In genomic region chr7:70693690-70694356, GRCh38 we compare ENCODE assay signal across 8 cellular contexts.
A peak's percentile ranks its signal among the peaks of the same experiment; 100 is the strongest.
DNase-seq lines count a peak whose midpoint lies in the region; ATAC-seq and TF ChIP-seq lines count a peak whose summit lies in the region.

No MANE protein-coding gene starts in this region.

- H2BK12ac ChIP-seq in neuronal stem cell (ENCODE audit: low read length), result peak overlapping the region; percentile 41

- peaks cover 48% of the 10 kb centered on the region for H3K27me3 Mint-ChIP-seq in activated T-helper 1 cell treated with anti-CD3 and anti-CD28 coated beads, Interleukin-12 subunit alpha, Interleukin-12 subunit beta, Interleukin-2, Interleukin-4 antibody, amounts not matched to agents 30 ng/mL and 10 ng/mL and 1 ng/mL, durations not matched to agents 14 hours and 24 hours and 36 hours (ENCODE audit: insufficient read depth)

- peak overlapping the region; percentile 80 for H3K4me3 Mint-ChIP-seq in activated T-helper 1 cell treated with anti-CD3 and anti-CD28 coated beads, Interleukin-12 subunit alpha, Interleukin-12 subunit beta, Interleukin-2, Interleukin-4 antibody, amounts not matched to agents 30 ng/mL and 10 ng/mL and 1 ng/mL, durations not matched to agents 14 hours and 24 hours and 36 hours

- no CpG with 5 or more reads among the region's 91 CpGs for WGBS in neuronal stem cell (ENCODE audit: extremely low coverage in 2 of 2, insufficient read length in 2 of 2, insufficient replicate concordance in 1 of 2), 2 donors

- no peak overlapping the region for H3K4ac ChIP-seq in neuronal stem cell (ENCODE audit: low read length)

- no peaks in the 10 kb centered on the region for H3K9me3 Mint-ChIP-seq in activated T-helper 1 cell treated with anti-CD3 and anti-CD28 coated beads, Interleukin-12 subunit alpha, Interleukin-12 subunit beta, Interleukin-2, Interleukin-4 antibody, amounts not matched to agents 30 ng/mL and 10 ng/mL and 1 ng/mL, durations not matched to agents 14 hours and 24 hours and 36 hours

- peak overlapping the region; percentile 51 for H3K14ac ChIP-seq in neuronal stem cell (ENCODE audit: low read length)

- no peak overlapping the region for H2AK5ac ChIP-seq in neuronal stem cell (ENCODE audit: low read depth, low read length)

- H3K27me3 ChIP-seq in neuronal stem cell (ENCODE audit: control insufficient read depth in 3 of 3, insufficient read depth in 3 of 3, low read depth in 1 of 3, low read length in 3 of 3) (peaks cover 0 to 12% (median 0%) of the 10 kb centered on the region in 3 experiments), upper lobe of right lung (no peaks in the 10 kb centered on the region)

- peak overlapping the region; percentile 51 for H3K27ac ChIP-seq in neuronal stem cell (replicated peaks; ENCODE audit: low read length)
- H3K27ac ChIP-seq in upper lobe of right lung, result peak overlapping the region; percentile 60

- H2BK120ac ChIP-seq in neuronal stem cell (ENCODE audit: low read depth, low read length), result no peak overlapping the region

- peak overlapping the region; percentile 37 for H2BK15ac ChIP-seq in neuronal stem cell (ENCODE audit: low read length)

- peaks cover 0 to 16% of the 10 kb centered on the region in 2 donors for H3K36me3 ChIP-seq in neuronal stem cell (replicated peaks in 1 of 2; ENCODE audit: control insufficient read depth in 2 of 2, insufficient read depth in 2 of 2, low read length in 2 of 2)
- H3K36me3 ChIP-seq in upper lobe of right lung, result no peaks in the 10 kb centered on the region

- peak overlapping the region; percentile 95 for H3K18ac ChIP-seq in neuronal stem cell (ENCODE audit: low read length)

- H3K4me1 ChIP-seq in neuronal stem cell (ENCODE audit: control insufficient read depth in 2 of 2, insufficient read depth in 1 of 2, low read depth in 1 of 2, low read length in 2 of 2) (peaks cover 6 to 22% of the 10 kb centered on the region in 2 donors), upper lobe of right lung (peaks cover 11% of the 10 kb centered on the region)

- peak overlapping the region; percentile 84 for H3K9ac ChIP-seq in neuronal stem cell (ENCODE audit: low read depth, low read length, poor library complexity)

- intact Hi-C loops in activated T-helper 1 cell treated with anti-CD3 and anti-CD28 coated beads, Interleukin-12 subunit alpha, Interleukin-12 subunit beta, Interleukin-2, Interleukin-4 antibody, amounts not matched to agents 30 ng/mL and 10 ng/mL and 1 ng/mL, durations not matched to agents 14 hours and 24 hours and 36 hours (cut with micrococcal nuclease), result no loop called here
- intact Hi-C loops in upper lobe of right lung (cut with DNase I), result loop anchor here (10.0 kb wide), 1 partner anchor 649 kb away; no protein-coding TSS in a partner anchor

- ATAC-seq in GM18858 (IDR thresholded peaks at IDR 0.05; ENCODE audit: unreplicated experiment) (peak; percentile 55), HG03175 (IDR thresholded peaks at IDR 0.05; ENCODE audit: unreplicated experiment) (peak; percentile 59), upper lobe of right lung (peak; percentile 91)

- peak overlapping the region; percentile 99 for H3K4me2 ChIP-seq in neuronal stem cell (ENCODE audit: insufficient read depth, low read length, poor library complexity, severe bottlenecking)

- H4K8ac ChIP-seq in neuronal stem cell (ENCODE audit: low read depth, low read length), result no peak overlapping the region

- POLR2A ChIA-PET in AG04449 (lab: Yijun Ruan, JAX), result interaction anchor here (1.2 kb wide), 2 partner anchors 14 to 99 kb away, joined by 3 read pairs; no protein-coding TSS in a partner anchor

- peak overlapping the region; percentile 82 for H2AFZ ChIP-seq in neuronal stem cell (ENCODE audit: low read length)

- H3K79me1 ChIP-seq in neuronal stem cell (ENCODE audit: low read depth, low read length), result peaks cover 2% of the 10 kb centered on the region

- no peak for TF ChIP-seq CTCF in AG04449 (IDR thresholded peaks at IDR 0.05; ENCODE audit: insufficient read depth, low read length, missing control alignments)
- no peak for TF ChIP-seq CTCF in foreskin fibroblast (IDR thresholded peaks at IDR 0.05; ENCODE audit: low read depth, low read length)
- peak; percentile 32 for TF ChIP-seq CTCF in upper lobe of right lung (IDR thresholded peaks at IDR 0.05)

- no peak overlapping the region for H3K23ac ChIP-seq in neuronal stem cell (ENCODE audit: low read depth, low read length, poor library complexity)

- no peak overlapping the region for H4K91ac ChIP-seq in neuronal stem cell (ENCODE audit: low read depth, low read length, poor library complexity)

- peak overlapping the region; percentile 71 for H3K4me3 ChIP-seq in AG04449 (ENCODE audit: low read depth, low read length)
- H3K4me3 ChIP-seq in foreskin fibroblast (ENCODE audit: low read depth in 1 of 2, low read length in 2 of 2), result peak overlapping the region; percentile 80 to 81
- peak overlapping the region; percentile 79 to 93 for H3K4me3 ChIP-seq in neuronal stem cell (ENCODE audit: low read length in 2 of 2)
- H3K4me3 ChIP-seq in upper lobe of right lung, result peak overlapping the region; percentile 81

- H2BK5ac ChIP-seq in neuronal stem cell (ENCODE audit: low read length), result no peak overlapping the region

- no peak overlapping the region for H3K27ac Mint-ChIP-seq in activated T-helper 1 cell treated with anti-CD3 and anti-CD28 coated beads, Interleukin-12 subunit alpha, Interleukin-12 subunit beta, Interleukin-2, Interleukin-4 antibody, amounts not matched to agents 30 ng/mL and 10 ng/mL and 1 ng/mL, durations not matched to agents 14 hours and 24 hours and 36 hours

- H3K9me3 ChIP-seq in neuronal stem cell (replicated peaks in 1 of 2; ENCODE audit: control insufficient read depth in 2 of 2, insufficient read depth in 1 of 2, low read depth in 1 of 2, low read length in 2 of 2) (no peaks in the 10 kb centered on the region), upper lobe of right lung (no peaks in the 10 kb centered on the region)

- CTCF ChIA-PET in AG04449 (lab: Yijun Ruan, JAX), result interaction anchor here (0.7 to 1.8 kb wide), 3 partner anchors 8 to 334 kb away, joined by 3 to 5 read pairs (median 3); no protein-coding TSS in a partner anchor

- no peaks in the 10 kb centered on the region for H3K36me3 Mint-ChIP-seq in activated T-helper 1 cell treated with anti-CD3 and anti-CD28 coated beads, Interleukin-12 subunit alpha, Interleukin-12 subunit beta, Interleukin-2, Interleukin-4 antibody, amounts not matched to agents 30 ng/mL and 10 ng/mL and 1 ng/mL, durations not matched to agents 14 hours and 24 hours and 36 hours (ENCODE audit: low read depth)

- DNase-seq in AG04449 (ENCODE audit: low read depth, low spot score), result no peak
- peak; percentile 52 for DNase-seq in NCI-H748 treated with DMSO at 0.1 percent for 48 hours (lab: John Stamatoyannopoulos, UW)
- DNase-seq in activated T-helper 1 cell treated with anti-CD3 and anti-CD28 coated beads, Interleukin-12 subunit alpha, Interleukin-12 subunit beta, Interleukin-2, Interleukin-4 antibody, amounts not matched to agents 30 ng/mL and 10 ng/mL and 1 ng/mL, durations not matched to agents 14 hours and 24 hours and 36 hours (ENCODE audit: low spot score), result peak; percentile 14
- DNase-seq in foreskin fibroblast, result peak; percentile 28 to 76
- peak; percentile 68 for DNase-seq in neuronal stem cell (ENCODE audit: low spot score)
- DNase-seq in upper lobe of right lung, result peak; percentile 91

- peaks cover 7% of the 10 kb centered on the region for H3K4me1 Mint-ChIP-seq in activated T-helper 1 cell treated with anti-CD3 and anti-CD28 coated beads, Interleukin-12 subunit alpha, Interleukin-12 subunit beta, Interleukin-2, Interleukin-4 antibody, amounts not matched to agents 30 ng/mL and 10 ng/mL and 1 ng/mL, durations not matched to agents 14 hours and 24 hours and 36 hours (ENCODE audit: low read depth)
